8 cellular contexts compared by ENCODE assay signal in genomic region chr11:61787928-61788491, GRCh38. TPM values are rescaled to one million over a fixed set of nuclear protein-coding genes. Genes with fewer than 3 reads are reported as not detected.
DNase-seq lines count a peak whose midpoint lies in the region; ATAC-seq and TF ChIP-seq lines count a peak whose summit lies in the region.

No MANE protein-coding gene starts in this region.

- peaks cover 23% of the 10 kb centered on the region for H3K36me3 Mint-ChIP-seq in activated CD4-positive, alpha-beta T cell treated with anti-CD3 and anti-CD28 coated beads, Interleukin-2, amount 10 ng/mL, durations not matched to agents 7 days and 5 days (ENCODE audit: low read depth)
- H3K36me3 Mint-ChIP-seq in nephron progenitor cell (ENCODE audit: low read depth): peaks cover 44% of the 10 kb centered on the region

- no peaks in the 10 kb centered on the region for H3K27me3 Mint-ChIP-seq in activated CD4-positive, alpha-beta T cell treated with anti-CD3 and anti-CD28 coated beads, Interleukin-2, amount 10 ng/mL, durations not matched to agents 7 days and 5 days
- no peaks in the 10 kb centered on the region for H3K27me3 Mint-ChIP-seq in nephron progenitor cell (ENCODE audit: low read depth, poor library complexity)

- peak; percentile 30 for DNase-seq in activated CD4-positive, alpha-beta T cell treated with anti-CD3 and anti-CD28 coated beads, Interleukin-2, amount 10 ng/mL, durations not matched to agents 7 days and 5 days
- no peak for DNase-seq in activated CD4-positive, alpha-beta T cell treated with anti-CD3 and anti-CD28 coated beads for 4 hours
- DNase-seq in NCI-H510A (lab: John Stamatoyannopoulos, UW): peak; percentile 28
- DNase-seq in cerebellar cortex (ENCODE audit: low spot score): peak; percentile 68
- peak; percentile 39 for DNase-seq in nephron progenitor cell

- no peak overlapping the region for H3K27ac Mint-ChIP-seq in activated CD4-positive, alpha-beta T cell treated with anti-CD3 and anti-CD28 coated beads, Interleukin-2, amount 10 ng/mL, durations not matched to agents 7 days and 5 days
- peak overlapping the region; percentile 59 for H3K27ac Mint-ChIP-seq in nephron progenitor cell

- peak; percentile 51 for TF ChIP-seq CTCF in nephron progenitor cell (IDR thresholded peaks at IDR 0.05)

- no peak overlapping the region for H3K4me3 Mint-ChIP-seq in activated CD4-positive, alpha-beta T cell treated with anti-CD3 and anti-CD28 coated beads, Interleukin-2, amount 10 ng/mL, durations not matched to agents 7 days and 5 days
- H3K4me3 Mint-ChIP-seq in nephron progenitor cell: no peak overlapping the region

- POLR2A ChIA-PET in activated CD4-positive, alpha-beta T cell treated with anti-CD3 and anti-CD28 coated beads, Interleukin-2, amount 10 ng/mL, durations not matched to agents 7 days and 5 days (lab: Charles Lee): no interaction called here

- no peak for ATAC-seq in HG03520 (IDR thresholded peaks at IDR 0.05; ENCODE audit: unreplicated experiment)
- no peak for ATAC-seq in esophagus mucosa
- ATAC-seq in GM21515 (IDR thresholded peaks at IDR 0.05; ENCODE audit: unreplicated experiment): no peak

- H3K9me3 Mint-ChIP-seq in activated CD4-positive, alpha-beta T cell treated with anti-CD3 and anti-CD28 coated beads, Interleukin-2, amount 10 ng/mL, durations not matched to agents 7 days and 5 days: no peaks in the 10 kb centered on the region
- H3K9me3 Mint-ChIP-seq in nephron progenitor cell: no peaks in the 10 kb centered on the region

- CTCF ChIA-PET in activated CD4-positive, alpha-beta T cell treated with anti-CD3 and anti-CD28 coated beads, Interleukin-2, amount 10 ng/mL, durations not matched to agents 7 days and 5 days (lab: Charles Lee): interaction anchor here (1.0 to 2.0 kb wide), 11 partner anchors 8 to 55 kb away, joined by 3 to 11 read pairs (median 4); no protein-coding TSS in a partner anchor

- H3K4me1 Mint-ChIP-seq in activated CD4-positive, alpha-beta T cell treated with anti-CD3 and anti-CD28 coated beads, Interleukin-2, amount 10 ng/mL, durations not matched to agents 7 days and 5 days: peaks cover 20% of the 10 kb centered on the region
- peaks cover 56% of the 10 kb centered on the region for H3K4me1 Mint-ChIP-seq in nephron progenitor cell

RNA-seq across cellular contexts. Expression of gene TMEM258, which starts 4.4 kb away (rescaled TPM):
- 100 to 1,000 TPM; 154 to 160 TPM for total RNA-seq in activated CD4-positive, alpha-beta T cell treated with anti-CD3 and anti-CD28 coated beads, Interleukin-2, amount 10 ng/mL, durations not matched to agents 7 days and 5 days
- total RNA-seq in esophagus mucosa: 90.9 TPM

RNA-seq across cellular contexts. Expression of gene FEN1, which starts 4.7 kb away (rescaled TPM):
- 100 to 1,000 TPM in 1 of 2 experiments, 10 to 100 TPM in 1; 98.6 to 118 TPM for total RNA-seq in activated CD4-positive, alpha-beta T cell treated with anti-CD3 and anti-CD28 coated beads, Interleukin-2, amount 10 ng/mL, durations not matched to agents 7 days and 5 days
- total RNA-seq in esophagus mucosa: 18.7 TPM

RNA-seq across cellular contexts. Expression of gene FADS1, which starts 28.8 kb away (rescaled TPM):
- 10 to 100 TPM; 25.7 to 27.1 TPM for total RNA-seq in activated CD4-positive, alpha-beta T cell treated with anti-CD3 and anti-CD28 coated beads, Interleukin-2, amount 10 ng/mL, durations not matched to agents 7 days and 5 days
- total RNA-seq in esophagus mucosa: 7.5 TPM

RNA-seq across cellular contexts. Expression of gene MYRF, which starts 35.6 kb away (rescaled TPM):
- 1 to 10 TPM; 1.1 to 1.2 TPM for total RNA-seq in activated CD4-positive, alpha-beta T cell treated with anti-CD3 and anti-CD28 coated beads, Interleukin-2, amount 10 ng/mL, durations not matched to agents 7 days and 5 days
- 0.88 TPM for total RNA-seq in esophagus mucosa

RNA-seq across cellular contexts. Expression of gene FADS2, which starts 40.1 kb away (rescaled TPM):
- 100 to 1,000 TPM; 128 to 135 TPM for total RNA-seq in activated CD4-positive, alpha-beta T cell treated with anti-CD3 and anti-CD28 coated beads, Interleukin-2, amount 10 ng/mL, durations not matched to agents 7 days and 5 days
- total RNA-seq in esophagus mucosa: 43.3 TPM

Comparison
In these comparisons a context has a peak if more than half of its experiments do, and no peak if none do; other contexts are left out.
1. DNase-seq: peak in activated CD4-positive, alpha-beta T cell treated with anti-CD3 and anti-CD28 coated beads, Interleukin-2, amount 10 ng/mL, durations not matched to agents 7 days and 5 days (single experiment), NCI-H510A (single experiment), cerebellar cortex (single experiment) and nephron progenitor cell (single experiment); none in activated CD4-positive, alpha-beta T cell treated with anti-CD3 and anti-CD28 coated beads for 4 hours (0 of 2).